16 cellular contexts compared by ENCODE assay signal in the genomic region with DNA sequence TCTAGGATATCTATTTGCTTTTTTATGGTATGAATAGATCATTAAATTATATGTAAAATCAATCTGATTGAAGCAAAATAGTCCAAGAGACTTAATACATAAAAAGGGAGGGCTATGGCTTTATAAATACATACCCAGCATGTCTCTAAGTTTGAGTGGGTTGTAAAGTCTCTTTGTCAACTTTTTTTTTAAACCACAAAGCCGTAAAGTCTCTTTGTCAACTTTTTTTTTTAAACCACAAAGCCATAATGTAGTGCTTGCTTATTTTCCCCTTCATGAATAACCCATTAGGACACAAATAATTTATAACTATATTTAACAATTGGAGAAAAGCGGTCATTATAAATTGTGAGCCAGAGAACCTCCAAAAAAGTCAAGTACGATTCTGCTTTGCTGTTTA. TPM values are rescaled to one million over a fixed set of nuclear protein-coding genes. Genes with fewer than 3 reads are reported as not detected.
A peak's percentile ranks its signal among the peaks of the same experiment; 100 is the strongest.
DNase-seq lines count a peak whose midpoint lies in the region; ATAC-seq and TF ChIP-seq lines count a peak whose summit lies in the region.
"Had no signal": no experiment of that assay in that cellular context is flagged by ENCODE, and none has a peak within 500 bp of the region (broad histone marks: within the 10 kb centered on the region; RNA-seq: fewer than 3 reads in every experiment).

No MANE protein-coding gene starts in this region.

- H3K36me3 Mint-ChIP-seq in immature natural killer cell (no peaks in the 10 kb centered on the region), T-helper 17 cell (ENCODE audit: low read depth) (no peaks in the 10 kb centered on the region)
- no peaks in the 10 kb centered on the region for H3K36me3 Mint-ChIP-seq in activated CD4-positive, alpha-beta memory T cell treated with anti-CD3 and anti-CD28 coated beads, Interleukin-2, amount 10 ng/mL, durations not matched to agents 7 days and 5 days (ENCODE audit: low read depth)
- H3K36me3 Mint-ChIP-seq: IgD-negative memory B cell had no signal

- DNase-seq in DND-41, result no peak
- DNase-seq in SW480 (ENCODE audit: low spot score), result peak; percentile 48
- peak in 2 of 3 donors; percentile 3 to 17 for DNase-seq in immature natural killer cell
- DNase-seq in activated CD4-positive, alpha-beta memory T cell treated with anti-CD3 and anti-CD28 coated beads, Interleukin-2, amount 10 ng/mL, durations not matched to agents 7 days and 5 days, result no peak
- no peak for DNase-seq in T-helper 17 cell
- DNase-seq in Right ventricle myocardium inferior (ENCODE audit: missing footprints), result no peak
- DNase-seq: AML-193; CD4-positive, alpha-beta T cell; NCI-H1105 treated with DMSO at 0.1 percent for 48 hours; NCI-H187 treated with DMSO at 0.1 percent for 48 hours; NCI-H510A; SW 1271 had no signal

- H3K9ac ChIP-seq in DND-41 (ENCODE audit: low read depth, low read length), result no peak overlapping the region
- no peak overlapping the region for H3K9ac ChIP-seq in KMS-11

- H3K4me3 Mint-ChIP-seq in immature natural killer cell, result no peak overlapping the region
- H3K4me3 Mint-ChIP-seq in activated CD4-positive, alpha-beta memory T cell treated with anti-CD3 and anti-CD28 coated beads, Interleukin-2, amount 10 ng/mL, durations not matched to agents 7 days and 5 days, result no peak overlapping the region
- no peak overlapping the region for H3K4me3 Mint-ChIP-seq in T-helper 17 cell
- H3K4me3 Mint-ChIP-seq: CD4-positive, alpha-beta T cell; IgD-negative memory B cell had no signal

- H3K4me1 Mint-ChIP-seq in immature natural killer cell (peaks cover 10 to 17% of the 10 kb centered on the region in 2 donors), T-helper 17 cell (peaks cover 2% of the 10 kb centered on the region)
- H3K4me1 Mint-ChIP-seq in activated CD4-positive, alpha-beta memory T cell treated with anti-CD3 and anti-CD28 coated beads, Interleukin-2, amount 10 ng/mL, durations not matched to agents 7 days and 5 days, result peaks cover 11% of the 10 kb centered on the region

- ATAC-seq in DND-41 (ENCODE audit: insufficient read depth, low read depth) (0 out of 3 replicates have a peak, but pooled peaks have one; percentile 39), T-helper 17 cell (no peak), Right ventricle myocardium inferior (no peak), HG03025 (IDR thresholded peaks at IDR 0.05; ENCODE audit: low FRiP score, unreplicated experiment) (no peak)
- ATAC-seq: HCT116 had no signal

- intact Hi-C loops in Right ventricle myocardium inferior (cut with DNase I), result loop anchor here (10.0 kb wide), 1 partner anchor 219 kb away; a partner anchor contains a TSS

- H4K20me1 ChIP-seq in DND-41 (ENCODE audit: insufficient read depth, low read length) (no peaks in the 10 kb centered on the region), KMS-11 (ENCODE audit: insufficient read depth) (no peaks in the 10 kb centered on the region)

- H3K9me3 Mint-ChIP-seq in immature natural killer cell, result no peaks in the 10 kb centered on the region
- no peaks in the 10 kb centered on the region for H3K9me3 Mint-ChIP-seq in activated CD4-positive, alpha-beta memory T cell treated with anti-CD3 and anti-CD28 coated beads, Interleukin-2, amount 10 ng/mL, durations not matched to agents 7 days and 5 days
- H3K9me3 Mint-ChIP-seq: CD4-positive, alpha-beta T cell; IgD-negative memory B cell had no signal

- H3K9me3 ChIP-seq in DND-41 (ENCODE audit: insufficient read depth, low read length, severe bottlenecking), result no peaks in the 10 kb centered on the region
- H3K9me3 ChIP-seq in T-helper 17 cell (ENCODE audit: control insufficient read depth, low read length, poor library complexity, severe bottlenecking), result no peaks in the 10 kb centered on the region

- H3K27ac Mint-ChIP-seq in immature natural killer cell (no peak overlapping the region), T-helper 17 cell (no peak overlapping the region)
- no peak overlapping the region for H3K27ac Mint-ChIP-seq in activated CD4-positive, alpha-beta memory T cell treated with anti-CD3 and anti-CD28 coated beads, Interleukin-2, amount 10 ng/mL, durations not matched to agents 7 days and 5 days
- H3K27ac Mint-ChIP-seq: CD4-positive, alpha-beta T cell had no signal

- H3K27me3 ChIP-seq in DND-41 (ENCODE audit: insufficient read depth, low read length, poor library complexity) (no peaks in the 10 kb centered on the region), KMS-11 (ENCODE audit: insufficient read depth, low read depth) (no peaks in the 10 kb centered on the region)

- H3K79me2 ChIP-seq in DND-41 (ENCODE audit: insufficient read depth, low read length), result peaks cover 48% of the 10 kb centered on the region
- 0 out of 2 replicates have a peak, but pooled peaks cover 6% of the 10 kb centered on the region for H3K79me2 ChIP-seq in KMS-11 (ENCODE audit: insufficient read depth, low read depth)

- H3K4me3 ChIP-seq in DND-41 (ENCODE audit: low read depth in 1 of 2, low read length in 2 of 2) (no peak overlapping the region), KMS-11 (IDR thresholded peaks at IDR 0.05; ENCODE audit: insufficient read depth, low read depth, low read length) (no peak overlapping the region)

- no peak overlapping the region for H2AFZ ChIP-seq in DND-41 (ENCODE audit: low read depth, low read length)
- no peak overlapping the region for H2AFZ ChIP-seq in KMS-11 (ENCODE audit: low read depth)

- peaks cover 2 to 5% (median 2%) of the 10 kb centered on the region in 3 donors for H3K27me3 Mint-ChIP-seq in immature natural killer cell (ENCODE audit: low read depth in 3 of 3)
- no peaks in the 10 kb centered on the region for H3K27me3 Mint-ChIP-seq in activated CD4-positive, alpha-beta memory T cell treated with anti-CD3 and anti-CD28 coated beads, Interleukin-2, amount 10 ng/mL, durations not matched to agents 7 days and 5 days
- H3K27me3 Mint-ChIP-seq in T-helper 17 cell, result no peaks in the 10 kb centered on the region
- H3K27me3 Mint-ChIP-seq: CD4-positive, alpha-beta T cell; IgD-negative memory B cell had no signal

- no peaks in the 10 kb centered on the region for H3K36me3 ChIP-seq in DND-41 (ENCODE audit: insufficient read depth, low read length)
- no peaks in the 10 kb centered on the region for H3K36me3 ChIP-seq in KMS-11 (ENCODE audit: insufficient read depth)

- POLR2A ChIA-PET in activated CD4-positive, alpha-beta memory T cell treated with anti-CD3 and anti-CD28 coated beads, Interleukin-2, amount 10 ng/mL, durations not matched to agents 7 days and 5 days (lab: Charles Lee), result no interaction called here

- H3K4me1 ChIP-seq in DND-41 (ENCODE audit: insufficient read depth, low read length) (peaks cover 27% of the 10 kb centered on the region), KMS-11 (ENCODE audit: low read depth, poor library complexity, severe bottlenecking) (peaks cover 38% of the 10 kb centered on the region)

- H3K27ac ChIP-seq in DND-41 (ENCODE audit: low read length) (no peak overlapping the region), KMS-11 (no peak overlapping the region)

- H3K4me2 ChIP-seq in DND-41 (ENCODE audit: insufficient read depth, low read length) (no peak overlapping the region), KMS-11 (peak overlapping the region; percentile 40; the same call in 1 of the 2 replicates)

- CTCF ChIA-PET in activated CD4-positive, alpha-beta memory T cell treated with anti-CD3 and anti-CD28 coated beads, Interleukin-2, amount 10 ng/mL, durations not matched to agents 7 days and 5 days (lab: Charles Lee), result no interaction called here

- TF ChIP-seq CTCF in DND-41 (IDR thresholded peaks at IDR 0.05; ENCODE audit: borderline replicate concordance, extremely low read depth, low read length, poor library complexity, severe bottlenecking), result no peak
- TF ChIP-seq CTCF in KMS-11 (conservative IDR thresholded peaks at IDR 0.05; ENCODE audit: low read depth, low read length), result no peak

RNA-seq across cellular contexts. Expression of a gene that starts 5.7 kb away (rescaled TPM):
- polyA plus RNA-seq in immature natural killer cell, result 1 to 10 TPM in 2 of 3 donors, under 1 TPM in 1; 0.41 to 2.8 (median 1.3) TPM
- 1 to 10 TPM; 2.6 to 2.9 TPM for total RNA-seq in activated CD4-positive, alpha-beta memory T cell treated with anti-CD3 and anti-CD28 coated beads, Interleukin-2, amount 10 ng/mL, durations not matched to agents 7 days and 5 days
- total RNA-seq in T-helper 17 cell (1 to 10 TPM; 2.5 to 3.1 TPM), Right ventricle myocardium inferior (2.5 TPM)

Comparison
In these comparisons a context has a peak if more than half of its experiments do, and no peak if none do; other contexts are left out.
1. DNase-seq: peak in SW480 (single experiment) and immature natural killer cell (2 of 3); none in DND-41 (single experiment), activated CD4-positive, alpha-beta memory T cell treated with anti-CD3 and anti-CD28 coated beads, Interleukin-2, amount 10 ng/mL, durations not matched to agents 7 days and 5 days (single experiment), T-helper 17 cell (0 of 3) and Right ventricle myocardium inferior (single experiment).